Comparison of ENCODE assay signal across 29 cellular contexts in genomic region chr19:33840382-33840781, GRCh38. TPM values are rescaled to one million over a fixed set of nuclear protein-coding genes. Genes with fewer than 3 reads are reported as not detected.
"Had no signal": no experiment of that assay in that cellular context is flagged by ENCODE, and none has a peak within 500 bp of the region (broad histone marks: within the 10 kb centered on the region; RNA-seq: fewer than 3 reads in every experiment).

No MANE protein-coding gene starts in this region.

- H3K9me3 Mint-ChIP-seq: natural killer cell treated with Interleukin-12 subunit alpha and Interleukin-12 subunit beta and Interleukin-15 and Interleukin-18, amount 100 ng/mL, for 72 hours; nephron progenitor cell; neural crest cell; stimulated activated naive CD8-positive, alpha-beta T cell treated with anti-CD3 and anti-CD28 coated beads, Interleukin-15, amount 100 ng/mL, for 72 hours had no signal

- H3K27me3 ChIP-seq: pancreas, right lobe of liver, testis, upper lobe of left lung, uterus had no signal

- DNase-seq: naive B cell; naive thymus-derived CD8-positive, alpha-beta T cell; nephron progenitor cell; occipital lobe; pancreas; psoas muscle; right cardiac atrium; right lobe of liver; sigmoid colon; small intestine; stimulated activated CD4-positive, alpha-beta T cell treated with anti-CD3 and anti-CD28 coated beads, Interleukin-15, amount 100 ng/mL, for 24 hours; stimulated activated CD4-positive, alpha-beta T cell treated with anti-CD3 and anti-CD28 coated beads, Interleukin-2, amount 100 ng/mL, for 24 hours; stimulated activated CD4-positive, alpha-beta T cell treated with anti-CD3 and anti-CD28 coated beads, Interleukin-2, amount 100 ng/mL, for 48 hours; stimulated activated CD4-positive, alpha-beta T cell treated with anti-CD3 and anti-CD28 coated beads, Interleukin-4, amount 100 ng/mL, for 24 hours; stimulated activated naive CD4-positive, alpha-beta T cell; stimulated activated naive CD8-positive, alpha-beta T cell treated with anti-CD3 and anti-CD28 coated beads, Interleukin-15, amount 100 ng/mL, for 72 hours; stimulated activated naive CD8-positive, alpha-beta T cell treated with anti-CD3 and anti-CD28 coated beads, Interleukin-15, Interleukin-2, amounts not matched to agents 100 U/mL and 50 U/mL, for 24 hours; substantia nigra; testis; tibial artery; transverse colon; upper lobe of left lung; uterus had no signal

- H3K4me1 Mint-ChIP-seq: naive B cell; naive thymus-derived CD8-positive, alpha-beta T cell; nephron progenitor cell; neural crest cell; stimulated activated memory B cell treated with anti-CD40 and anti-IgM and Interleukin-4, amounts not matched to agents 10 μg/mL and 1 μg/mL and 100 μg/mL, for 72 hours; stimulated activated naive CD8-positive, alpha-beta T cell treated with anti-CD3 and anti-CD28 coated beads, Interleukin-15, amount 100 ng/mL, for 72 hours had no signal

- H3K9me3 ChIP-seq: neutrophil, pancreas, psoas muscle, right lobe of liver, sigmoid colon, suprapubic skin, testis, tibial artery, transverse colon, upper lobe of left lung, uterus had no signal

- H3K27ac ChIP-seq: neutrophil, pancreas, psoas muscle, right lobe of liver, sigmoid colon, suprapubic skin, testis, tibial artery, transverse colon, upper lobe of left lung, uterus had no signal

- H3K4me3 ChIP-seq: pancreas, psoas muscle, right lobe of liver, sigmoid colon, suprapubic skin, testis, tibial artery, transverse colon, upper lobe of left lung, uterus had no signal

- H3K4me3 Mint-ChIP-seq: naive B cell; naive thymus-derived CD8-positive, alpha-beta T cell; natural killer cell treated with Interleukin-12 subunit alpha and Interleukin-12 subunit beta and Interleukin-15 and Interleukin-18, amount 100 ng/mL, for 72 hours; nephron progenitor cell; neural crest cell; stimulated activated memory B cell treated with anti-CD40 and anti-IgM and Interleukin-4, amounts not matched to agents 10 μg/mL and 1 μg/mL and 100 μg/mL, for 72 hours; stimulated activated naive CD8-positive, alpha-beta T cell treated with anti-CD3 and anti-CD28 coated beads, Interleukin-15, amount 100 ng/mL, for 72 hours had no signal

- H3K36me3 ChIP-seq: neutrophil, pancreas, right lobe of liver, sigmoid colon, suprapubic skin, tibial artery, transverse colon, upper lobe of left lung, uterus had no signal

- ATAC-seq: naive thymus-derived CD8-positive, alpha-beta T cell; pancreas; psoas muscle; right cardiac atrium; right lobe of liver; stimulated activated memory B cell treated with anti-CD40 and anti-IgM and Interleukin-4, amounts not matched to agents 10 μg/mL and 1 μg/mL and 100 μg/mL, for 72 hours; stimulated activated naive CD8-positive, alpha-beta T cell treated with anti-CD3 and anti-CD28 coated beads, Interleukin-15, amount 100 ng/mL, for 72 hours; stimulated activated naive CD8-positive, alpha-beta T cell treated with anti-CD3 and anti-CD28 coated beads, Interleukin-15, Interleukin-2, amounts not matched to agents 100 U/mL and 50 U/mL, for 24 hours had no signal

- H3K36me3 Mint-ChIP-seq: naive B cell; natural killer cell treated with Interleukin-12 subunit alpha and Interleukin-12 subunit beta and Interleukin-15 and Interleukin-18, amount 100 ng/mL, for 72 hours had no signal

- H3K27ac Mint-ChIP-seq: naive thymus-derived CD8-positive, alpha-beta T cell; natural killer cell treated with Interleukin-12 subunit alpha and Interleukin-12 subunit beta and Interleukin-15 and Interleukin-18, amount 100 ng/mL, for 72 hours; nephron progenitor cell; progenitor cell of endocrine pancreas; stimulated activated memory B cell treated with anti-CD40 and anti-IgM and Interleukin-4, amounts not matched to agents 10 μg/mL and 1 μg/mL and 100 μg/mL, for 72 hours; stimulated activated naive CD8-positive, alpha-beta T cell treated with anti-CD3 and anti-CD28 coated beads, Interleukin-15, amount 100 ng/mL, for 72 hours had no signal

- H3K4me1 ChIP-seq: pancreas, psoas muscle, right lobe of liver, sigmoid colon, suprapubic skin, testis, tibial artery, transverse colon, upper lobe of left lung, uterus had no signal

RNA-seq across cellular contexts. Expression of gene KCTD15, which starts 43.7 kb away (rescaled TPM):
- polyA plus RNA-seq: naive thymus-derived CD8-positive, alpha-beta T cell had no signal
